Comparison of ENCODE assay signal across 8 cellular contexts in genomic region chr20:63178889-63179751, GRCh38. TPM values are rescaled to one million over a fixed set of nuclear protein-coding genes. Genes with fewer than 3 reads are reported as not detected.
DNase-seq lines count a peak whose midpoint lies in the region; ATAC-seq and TF ChIP-seq lines count a peak whose summit lies in the region.

No MANE protein-coding gene starts in this region.

- H3K4me1 ChIP-seq in Caco-2, result peaks cover 39% of the 10 kb centered on the region
- H3K4me1 ChIP-seq in psoas muscle, result peaks cover 13% of the 10 kb centered on the region

- H3K4me1 Mint-ChIP-seq in Caco-2 (ENCODE audit: low read depth, unreplicated experiment) (peaks cover 6% of the 10 kb centered on the region), HFFc6 (ENCODE audit: low read depth) (no peaks in the 10 kb centered on the region)
- H3K4me1 Mint-ChIP-seq in activated T-helper 1 cell treated with anti-CD3 and anti-CD28 coated beads, Interleukin-12 subunit alpha, Interleukin-12 subunit beta, Interleukin-2, Interleukin-4 antibody, amounts not matched to agents 30 ng/mL and 10 ng/mL and 1 ng/mL, durations not matched to agents 14 hours and 24 hours and 36 hours (ENCODE audit: low read depth), result no peaks in the 10 kb centered on the region

- peak in 3 of 4 donors; percentile 56 to 66 (median 57) for ATAC-seq in psoas muscle

- TF ChIP-seq CTCF in Caco-2 (IDR thresholded peaks at IDR 0.05; ENCODE audit: insufficient read depth in 1 of 2, low read depth in 1 of 2, low read length in 1 of 2, severe bottlenecking in 1 of 2, unreplicated experiment in 1 of 2) (peak; percentile 92 to 94), HFFc6 (IDR thresholded peaks at IDR 0.05) (peak; percentile 74), psoas muscle (IDR thresholded peaks at IDR 0.05) (peak; percentile 50)

- H3K27ac Mint-ChIP-seq in Caco-2 (ENCODE audit: unreplicated experiment) (no peak overlapping the region), HFFc6 (no peak overlapping the region)
- H3K27ac Mint-ChIP-seq in activated T-helper 1 cell treated with anti-CD3 and anti-CD28 coated beads, Interleukin-12 subunit alpha, Interleukin-12 subunit beta, Interleukin-2, Interleukin-4 antibody, amounts not matched to agents 30 ng/mL and 10 ng/mL and 1 ng/mL, durations not matched to agents 14 hours and 24 hours and 36 hours, result peak overlapping the region; percentile 67

- H3K27me3 Mint-ChIP-seq in Caco-2 (ENCODE audit: insufficient read depth, unreplicated experiment) (peaks cover 18% of the 10 kb centered on the region), HFFc6 (ENCODE audit: insufficient read depth) (peaks cover 16% of the 10 kb centered on the region)
- peaks cover 22% of the 10 kb centered on the region for H3K27me3 Mint-ChIP-seq in activated T-helper 1 cell treated with anti-CD3 and anti-CD28 coated beads, Interleukin-12 subunit alpha, Interleukin-12 subunit beta, Interleukin-2, Interleukin-4 antibody, amounts not matched to agents 30 ng/mL and 10 ng/mL and 1 ng/mL, durations not matched to agents 14 hours and 24 hours and 36 hours (ENCODE audit: insufficient read depth)

- no peak overlapping the region for H3K27ac ChIP-seq in psoas muscle

- CTCF ChIA-PET in Caco-2 (lab: Charles Lee), result interaction anchor here (2.1 to 2.9 kb wide), 2 partner anchors 123 to 206 kb away, joined by 11 to 14 read pairs; no protein-coding TSS in a partner anchor

- 0 out of 2 replicates have a peak, but pooled peaks cover 2% of the 10 kb centered on the region for H3K27me3 ChIP-seq in Caco-2 (replicated peaks; ENCODE audit: control insufficient read depth, insufficient read depth, low read length)
- H3K27me3 ChIP-seq in psoas muscle (ENCODE audit: insufficient read depth in 3 of 3, low read length in 2 of 3), result peaks cover 0 to 94% (median 50%) of the 10 kb centered on the region in 3 donors

- H3K36me3 Mint-ChIP-seq in Caco-2 (ENCODE audit: insufficient read depth, unreplicated experiment) (peaks cover 14% of the 10 kb centered on the region), HFFc6 (ENCODE audit: low read depth) (no peaks in the 10 kb centered on the region)
- H3K36me3 Mint-ChIP-seq in activated T-helper 1 cell treated with anti-CD3 and anti-CD28 coated beads, Interleukin-12 subunit alpha, Interleukin-12 subunit beta, Interleukin-2, Interleukin-4 antibody, amounts not matched to agents 30 ng/mL and 10 ng/mL and 1 ng/mL, durations not matched to agents 14 hours and 24 hours and 36 hours (ENCODE audit: low read depth), result no peaks in the 10 kb centered on the region

- no peaks in the 10 kb centered on the region for H3K36me3 ChIP-seq in Caco-2 (ENCODE audit: control insufficient read depth, insufficient read depth, low read length)
- H3K36me3 ChIP-seq in psoas muscle (ENCODE audit: insufficient read depth in 1 of 2, low read depth in 1 of 2), result no peaks in the 10 kb centered on the region

- H3K4me3 ChIP-seq in Caco-2 (ENCODE audit: low read depth, low read length) (peak overlapping the region; percentile 42), psoas muscle (peak overlapping the region; percentile 49)

- H3K4me3 Mint-ChIP-seq in Caco-2 (ENCODE audit: unreplicated experiment) (peak overlapping the region; percentile 71), HFFc6 (no peak overlapping the region; the same call in 1 of the 2 replicates)
- H3K4me3 Mint-ChIP-seq in activated T-helper 1 cell treated with anti-CD3 and anti-CD28 coated beads, Interleukin-12 subunit alpha, Interleukin-12 subunit beta, Interleukin-2, Interleukin-4 antibody, amounts not matched to agents 30 ng/mL and 10 ng/mL and 1 ng/mL, durations not matched to agents 14 hours and 24 hours and 36 hours, result no peak overlapping the region

- DNase-seq in Caco-2 (peak; percentile 85 to 88), HFFc6 (peak; percentile 34), OCI-M1 (lab: John Stamatoyannopoulos, UW) (peak; percentile 72), germinal center (ENCODE audit: low spot score) (peak; percentile 75), psoas muscle (peak; percentile 29 to 69), NOMO-1 (lab: John Stamatoyannopoulos, UW; ENCODE audit: unreplicated experiment in 2 of 2) (no peak), mesenteric fat pad (ENCODE audit: low spot score) (no peak)
- peak; percentile 33 for DNase-seq in activated T-helper 1 cell treated with anti-CD3 and anti-CD28 coated beads, Interleukin-12 subunit alpha, Interleukin-12 subunit beta, Interleukin-2, Interleukin-4 antibody, amounts not matched to agents 30 ng/mL and 10 ng/mL and 1 ng/mL, durations not matched to agents 14 hours and 24 hours and 36 hours (ENCODE audit: low spot score)

- no TSS peak for BruUV-seq in Caco-2 (replicated peaks; lab: Mats Ljungman, UMichigan)

- H3K9me3 ChIP-seq in Caco-2, result no peaks in the 10 kb centered on the region
- H3K9me3 ChIP-seq in psoas muscle, result no peaks in the 10 kb centered on the region

- 1% methylated on average over 48 to 74 of the region's 74 CpGs for WGBS in psoas muscle, 3 donors

- POLR2A ChIA-PET in Caco-2 (lab: Charles Lee), result no interaction called here

- no peaks in the 10 kb centered on the region for H3K9me3 Mint-ChIP-seq in Caco-2 (ENCODE audit: unreplicated experiment)
- H3K9me3 Mint-ChIP-seq in HFFc6, result no peaks in the 10 kb centered on the region
- no peaks in the 10 kb centered on the region for H3K9me3 Mint-ChIP-seq in activated T-helper 1 cell treated with anti-CD3 and anti-CD28 coated beads, Interleukin-12 subunit alpha, Interleukin-12 subunit beta, Interleukin-2, Interleukin-4 antibody, amounts not matched to agents 30 ng/mL and 10 ng/mL and 1 ng/mL, durations not matched to agents 14 hours and 24 hours and 36 hours

- intact Hi-C loops in Caco-2 (cut with micrococcal nuclease; ENCODE audit: unreplicated experiment) (loop anchor here (1.0 kb wide), 1 partner anchor 123 kb away; no protein-coding TSS in a partner anchor), psoas muscle (cut with DNase I) (loop anchor here in 1 of 2 donors (1.0 kb wide), 1 partner anchor 123 kb away; no protein-coding TSS in a partner anchor)
- intact Hi-C loops in activated T-helper 1 cell treated with anti-CD3 and anti-CD28 coated beads, Interleukin-12 subunit alpha, Interleukin-12 subunit beta, Interleukin-2, Interleukin-4 antibody, amounts not matched to agents 30 ng/mL and 10 ng/mL and 1 ng/mL, durations not matched to agents 14 hours and 24 hours and 36 hours (cut with micrococcal nuclease), result loop anchor here (5.0 to 10.0 kb wide), 2 partner anchors 104 to 172 kb away; partner anchors contain the start of gene BHLHE23

RNA-seq across cellular contexts. Expression of gene YTHDF1, which starts 36.8 kb away (rescaled TPM):
- total RNA-seq in Caco-2 (2022), result 184 and 196 TPM in 2 replicates
- total RNA-seq in HFFc6 (2021; fragmentation: NEBNext Ultra II Directional; extraction: Animal tissue kit (Norgen Biotek cat#: 25700)), result 10 to 100 TPM; 35.4 to 40.0 (median 37.2) TPM
- total RNA-seq in activated T-helper 1 cell treated with anti-CD3 and anti-CD28 coated beads, Interleukin-12 subunit alpha, Interleukin-12 subunit beta, Interleukin-2, Interleukin-4 antibody, amounts not matched to agents 30 ng/mL and 10 ng/mL and 1 ng/mL, durations not matched to agents 14 hours and 24 hours and 36 hours, result 48.8 and 49.0 TPM in 2 replicates
- 10 to 100 TPM; 36.0 to 52.1 (median 48.0) TPM for total RNA-seq in psoas muscle
- polyA plus RNA-seq in psoas muscle, result 10 to 100 TPM; 27.4 to 51.8 (median 28.9) TPM
- 33.6 TPM for total RNA-seq in mesenteric fat pad

RNA-seq across cellular contexts. Expression of gene BIRC7, which starts 56.6 kb away (rescaled TPM):
- total RNA-seq in Caco-2 (2022) (0.42 and 0.54 TPM in 2 replicates), psoas muscle (not detected), mesenteric fat pad (0.35 TPM)
- not detected for total RNA-seq in HFFc6 (2021; fragmentation: NEBNext Ultra II Directional; extraction: Animal tissue kit (Norgen Biotek cat#: 25700))
- not detected in 2 replicates for total RNA-seq in activated T-helper 1 cell treated with anti-CD3 and anti-CD28 coated beads, Interleukin-12 subunit alpha, Interleukin-12 subunit beta, Interleukin-2, Interleukin-4 antibody, amounts not matched to agents 30 ng/mL and 10 ng/mL and 1 ng/mL, durations not matched to agents 14 hours and 24 hours and 36 hours
- polyA plus RNA-seq in psoas muscle, result under 1 TPM in 1 of 3 donors, not detected in 2; 0.04 TPM

Comparison
In these comparisons a context has a peak if more than half of its experiments do, and no peak if none do; other contexts are left out.
1. DNase-seq: peak in Caco-2 (2 of 2), HFFc6 (single experiment), OCI-M1 (single experiment), activated T-helper 1 cell treated with anti-CD3 and anti-CD28 coated beads, Interleukin-12 subunit alpha, Interleukin-12 subunit beta, Interleukin-2, Interleukin-4 antibody, amounts not matched to agents 30 ng/mL and 10 ng/mL and 1 ng/mL, durations not matched to agents 14 hours and 24 hours and 36 hours (single experiment), germinal center (single experiment) and psoas muscle (2 of 2); none in NOMO-1 (0 of 2) and mesenteric fat pad (single experiment).
2. Peak in every context shown above with its lines, with median percentiles within 50 percentile points of each other: CTCF ChIP-seq.